In the genomic region with DNA sequence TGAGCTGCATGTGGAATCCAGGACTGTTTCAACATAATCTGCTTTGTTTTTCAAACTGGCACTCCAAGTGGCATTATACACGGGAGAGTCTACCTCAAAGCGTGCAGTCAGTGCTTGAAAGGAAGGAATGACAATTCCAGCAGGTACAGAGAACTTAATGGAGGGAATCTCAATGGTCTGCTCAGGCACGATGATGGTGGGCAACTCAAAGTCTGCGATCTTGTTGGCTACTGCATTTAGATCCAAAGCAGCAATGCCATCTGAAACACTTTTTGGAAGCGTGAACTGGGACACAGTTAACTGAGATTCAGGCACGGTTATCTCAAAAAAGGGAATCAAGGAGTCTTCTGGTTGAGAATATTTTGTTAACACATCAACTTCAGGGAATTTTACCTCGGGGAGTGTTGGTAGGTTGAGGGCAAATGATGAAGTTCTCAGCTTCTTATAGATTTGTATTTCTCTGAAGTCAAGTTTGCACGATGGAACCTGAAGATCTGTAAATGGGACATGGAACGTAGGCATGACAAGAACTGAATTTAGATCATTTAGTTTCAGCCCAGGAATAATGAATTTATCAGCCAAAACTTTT, we compare ENCODE assay signal across 28 cellular contexts. TPM values are rescaled to one million over a fixed set of nuclear protein-coding genes. Genes with fewer than 3 reads are reported as not detected.
DNase-seq lines count a peak whose midpoint lies in the region; ATAC-seq and TF ChIP-seq lines count a peak whose summit lies in the region.
"Had no signal": no experiment of that assay in that cellular context is flagged by ENCODE, and none has a peak within 500 bp of the region (broad histone marks: within the 10 kb centered on the region; RNA-seq: fewer than 3 reads in every experiment).

No MANE protein-coding gene starts in this region.

- no peaks in the 10 kb centered on the region for H3K4me1 Mint-ChIP-seq in WTC11
- H3K4me1 Mint-ChIP-seq in osteocyte (ENCODE audit: unreplicated experiment) = no peaks in the 10 kb centered on the region
- H3K4me1 Mint-ChIP-seq in endothelial cell (ENCODE audit: unreplicated experiment) = no peaks in the 10 kb centered on the region
- H3K4me1 Mint-ChIP-seq: CD14-positive monocyte; CD4-positive, alpha-beta memory T cell; CD4-positive, CD25-positive, alpha-beta regulatory T cell; CD8-positive, alpha-beta memory T cell had no signal

- POLR2A ChIA-PET in WTC11 (lab: Charles Lee) = no interaction called here

- H3K4me3 ChIP-seq in liver (ENCODE audit: low read depth in 1 of 3, low read length in 3 of 3) (no peak overlapping the region), body of pancreas (no peak overlapping the region)
- H3K4me3 ChIP-seq: BLaER1, GM12878 had no signal

- H3K9me3 Mint-ChIP-seq in WTC11 (peaks cover 18% of the 10 kb centered on the region), osteocyte (ENCODE audit: unreplicated experiment) (no peaks in the 10 kb centered on the region), endothelial cell (ENCODE audit: unreplicated experiment) (no peaks in the 10 kb centered on the region)
- H3K9me3 Mint-ChIP-seq: CD4-positive, alpha-beta memory T cell; CD8-positive, alpha-beta memory T cell had no signal

- H3K36me3 Mint-ChIP-seq in WTC11 = no peaks in the 10 kb centered on the region
- H3K36me3 Mint-ChIP-seq in osteocyte (ENCODE audit: unreplicated experiment) = no peaks in the 10 kb centered on the region
- peaks cover 25% of the 10 kb centered on the region for H3K36me3 Mint-ChIP-seq in endothelial cell (ENCODE audit: low read depth, unreplicated experiment)
- H3K36me3 Mint-ChIP-seq: CD14-positive monocyte; CD4-positive, alpha-beta memory T cell; CD4-positive, CD25-positive, alpha-beta regulatory T cell; CD8-positive, alpha-beta memory T cell had no signal

- no peaks in the 10 kb centered on the region for H3K27me3 ChIP-seq in liver (ENCODE audit: control insufficient read depth in 4 of 4, insufficient read depth in 4 of 4, low read length in 3 of 4)
- peaks cover 0 to 3% of the 10 kb centered on the region in 2 donors for H3K27me3 ChIP-seq in body of pancreas
- H3K27me3 ChIP-seq: BLaER1 had no signal

- H3K4me1 ChIP-seq in liver (ENCODE audit: control insufficient read depth in 4 of 4, insufficient read depth in 4 of 4, low read length in 3 of 4) (no peaks in the 10 kb centered on the region), body of pancreas (no peaks in the 10 kb centered on the region)
- H3K4me1 ChIP-seq: BE2C, BLaER1 had no signal

- TF ChIP-seq CTCF in WTC11 (IDR thresholded peaks at IDR 0.05) = no peak
- TF ChIP-seq CTCF in liver (IDR thresholded peaks at IDR 0.05; ENCODE audit: low read depth, low read length, missing input control) = no peak
- TF ChIP-seq CTCF in body of pancreas (IDR thresholded peaks at IDR 0.05) = no peak
- no peak for TF ChIP-seq CTCF in osteocyte (IDR thresholded peaks at IDR 0.05)
- no peak for TF ChIP-seq CTCF in endothelial cell (IDR thresholded peaks at IDR 0.05; ENCODE audit: unreplicated experiment)

- H3K4me3 Mint-ChIP-seq in WTC11 = no peak overlapping the region
- no peak overlapping the region for H3K4me3 Mint-ChIP-seq in osteocyte (ENCODE audit: unreplicated experiment)
- no peak overlapping the region for H3K4me3 Mint-ChIP-seq in endothelial cell (ENCODE audit: unreplicated experiment)
- H3K4me3 Mint-ChIP-seq: CD14-positive monocyte; CD4-positive, alpha-beta memory T cell; CD4-positive, CD25-positive, alpha-beta regulatory T cell; CD8-positive, alpha-beta memory T cell had no signal

- ATAC-seq in WTC11 = no peak
- ATAC-seq in left lobe of liver = peak; percentile 7
- ATAC-seq in body of pancreas = no peak
- ATAC-seq: GM12878 had no signal

- H3K27ac ChIP-seq in liver (ENCODE audit: low read depth in 1 of 2, low read length in 2 of 2) (no peak overlapping the region), body of pancreas (no peak overlapping the region)
- H3K27ac ChIP-seq: BLaER1 had no signal

- CTCF ChIA-PET in WTC11 (lab: Charles Lee) = interaction anchor here (1.2 kb wide), 1 partner anchor 328 kb away, joined by 4 read pairs; no protein-coding TSS in a partner anchor

- no peak overlapping the region for H3K9ac ChIP-seq in liver (ENCODE audit: low read depth in 1 of 2, low read length in 2 of 2)
- H3K9ac ChIP-seq: BLaER1 had no signal

- 76% methylated on average over 9 of the region's 9 CpGs for WGBS in liver
- WGBS in body of pancreas, 2 donors = 64 to 75% methylated on average over 9 of the region's 9 CpGs

- no peaks in the 10 kb centered on the region for H3K9me3 ChIP-seq in liver (ENCODE audit: control insufficient read depth in 4 of 4, low read length in 3 of 4)
- no peaks in the 10 kb centered on the region for H3K9me3 ChIP-seq in body of pancreas
- H3K9me3 ChIP-seq: BE2C, BLaER1 had no signal

- intact Hi-C loops in body of pancreas (cut with DNase I) = no loop called here

- TF ChIP-seq POLR2A in body of pancreas (IDR thresholded peaks at IDR 0.05) = no peak

- no peak for DNase-seq in WTC11 (ENCODE audit: low spot score)
- no peak for DNase-seq in left lobe of liver (ENCODE audit: low spot score)
- DNase-seq in body of pancreas = no peak
- no peak for DNase-seq in osteocyte (ENCODE audit: extremely low spot score, unreplicated experiment)
- DNase-seq in endothelial cell (ENCODE audit: low spot score) = no peak
- no peak for DNase-seq in NCI-H69 (lab: John Stamatoyannopoulos, UW)
- DNase-seq: 8988T; ACHN; BE2C; C1 segment of cervical spinal cord; CD4-positive, alpha-beta memory T cell; CD4-positive, CD25-positive, alpha-beta regulatory T cell; CD8-positive, alpha-beta memory T cell; COR-L47; DMS 273 treated with DMSO at 0.1 percent for 48 hours; DMS153; DMS53; DMS79; DND-41; EL; GDM1 had no signal

- H3K27me3 Mint-ChIP-seq in WTC11 (ENCODE audit: low read depth) (peaks cover 8% of the 10 kb centered on the region), osteocyte (ENCODE audit: unreplicated experiment) (peaks cover 65% of the 10 kb centered on the region), endothelial cell (ENCODE audit: unreplicated experiment) (no peaks in the 10 kb centered on the region)

- peaks cover 11 to 75% (median 64%) of the 10 kb centered on the region in 4 donors for H3K36me3 ChIP-seq in liver (ENCODE audit: control insufficient read depth in 4 of 4, insufficient read depth in 3 of 4, low read depth in 1 of 4, low read length in 3 of 4)
- H3K36me3 ChIP-seq in body of pancreas (replicated peaks in 1 of 2; ENCODE audit: insufficient read depth in 1 of 2, low read depth in 2 of 2) = no peaks in the 10 kb centered on the region
- H3K36me3 ChIP-seq: BE2C, BLaER1 had no signal

- no peak overlapping the region for H3K27ac Mint-ChIP-seq in WTC11
- H3K27ac Mint-ChIP-seq in osteocyte (ENCODE audit: unreplicated experiment) = no peak overlapping the region
- no peak overlapping the region for H3K27ac Mint-ChIP-seq in endothelial cell (ENCODE audit: unreplicated experiment)
- H3K27ac Mint-ChIP-seq: CD4-positive, alpha-beta memory T cell; CD4-positive, CD25-positive, alpha-beta regulatory T cell; CD8-positive, alpha-beta memory T cell had no signal

- no peak for TF ChIP-seq RAD21 in liver (IDR thresholded peaks at IDR 0.05)

TF ChIP-seq in WTC11, 78 proteins besides CTCF, POLR2A, EP300 and RAD21:
- TF ChIP-seq FOXJ3 (CRISPR knock-in tag; IDR thresholded peaks at IDR 0.05; ENCODE audit: borderline replicate concordance) = no peak
- TF ChIP-seq GABPB1 (CRISPR knock-in tag; IDR thresholded peaks at IDR 0.05) = peak; percentile 23; the same call in 1 of the 2 replicates

TF ChIP-seq in liver, 16 proteins besides CTCF, POLR2A, EP300 and RAD21:
- TF ChIP-seq, protein P1, sequence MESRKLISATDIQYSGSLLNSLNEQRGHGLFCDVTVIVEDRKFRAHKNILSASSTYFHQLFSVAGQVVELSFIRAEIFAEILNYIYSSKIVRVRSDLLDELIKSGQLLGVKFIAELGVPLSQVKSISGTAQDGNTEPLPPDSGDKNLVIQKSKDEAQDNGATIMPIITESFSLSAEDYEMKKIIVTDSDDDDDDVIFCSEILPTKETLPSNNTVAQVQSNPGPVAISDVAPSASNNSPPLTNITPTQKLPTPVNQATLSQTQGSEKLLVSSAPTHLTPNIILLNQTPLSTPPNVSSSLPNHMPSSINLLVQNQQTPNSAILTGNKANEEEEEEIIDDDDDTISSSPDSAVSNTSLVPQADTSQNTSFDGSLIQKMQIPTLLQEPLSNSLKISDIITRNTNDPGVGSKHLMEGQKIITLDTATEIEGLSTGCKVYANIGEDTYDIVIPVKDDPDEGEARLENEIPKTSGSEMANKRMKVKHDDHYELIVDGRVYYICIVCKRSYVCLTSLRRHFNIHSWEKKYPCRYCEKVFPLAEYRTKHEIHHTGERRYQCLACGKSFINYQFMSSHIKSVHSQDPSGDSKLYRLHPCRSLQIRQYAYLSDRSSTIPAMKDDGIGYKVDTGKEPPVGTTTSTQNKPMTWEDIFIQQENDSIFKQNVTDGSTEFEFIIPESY (IDR thresholded peaks at IDR 0.05) = peak; percentile 45
- TF ChIP-seq JUND (IDR thresholded peaks at IDR 0.05) = no peak

RNA-seq across cellular contexts. Expression of a gene that starts 38.7 kb away (rescaled TPM):
- total RNA-seq in WTC11 (2021) (1.4 to 1.6 TPM (median 1.5 TPM) in 3 replicates), left lobe of liver (2,405 TPM), liver (1,000 to 10,000 TPM; 2,357 to 2,949 TPM), body of pancreas (under 1 TPM; 0.66 to 0.78 TPM), osteocyte (0.21 and 0.24 TPM in 2 replicates), endothelial cell (ENCODE audit: unreplicated experiment) (15.9 TPM)
- polyA plus RNA-seq in liver = 100 to 1,000 TPM; 431 to 570 TPM
- total RNA-seq: A673; CD4-positive, alpha-beta memory T cell; CD4-positive, CD25-positive, alpha-beta regulatory T cell; CD8-positive, alpha-beta memory T cell; Daoy; G401 had no signal
- polyA plus RNA-seq: CD4-positive, alpha-beta memory T cell; CD4-positive, CD25-positive, alpha-beta regulatory T cell; CD8-positive, alpha-beta memory T cell; GM12878 had no signal

Comparison
In these comparisons a context has a peak if more than half of its experiments do, and no peak if none do; other contexts are left out.
1. RNA of a gene that starts 38.7 kb away (total RNA-seq): 2,357 to 2,949 TPM in liver and 2,405 TPM in left lobe of liver (single experiment); 15.9 TPM in endothelial cell (single experiment), 1.4 to 1.6 TPM in WTC11, 0.66 to 0.78 TPM in body of pancreas and 0.21 to 0.24 TPM in osteocyte; every median in the first group is over 100 times any median in the second.